ENCODE assay signal across 13 cellular contexts in genomic region chr2:86482034-86482433, GRCh38. TPM values are rescaled to one million over a fixed set of nuclear protein-coding genes. Genes with fewer than 3 reads are reported as not detected.
DNase-seq lines count a peak whose midpoint lies in the region; TF ChIP-seq lines count a peak whose summit lies in the region.
"Had no signal": no experiment of that assay in that cellular context is flagged by ENCODE, and none has a peak within 500 bp of the region (broad histone marks: within the 10 kb centered on the region; RNA-seq: fewer than 3 reads in every experiment).

No MANE protein-coding gene starts in this region.

- H3K27ac ChIP-seq in RWPE1, result no peak overlapping the region
- peak overlapping the region; percentile 5 for H3K27ac ChIP-seq in parathyroid adenoma
- H3K27ac ChIP-seq: A549 had no signal

- H3K36me3 ChIP-seq in parathyroid adenoma (ENCODE audit: control insufficient read depth, insufficient read depth, low read length), result no peaks in the 10 kb centered on the region

- CTCF ChIA-PET in RWPE1 (lab: Yijun Ruan, JAX), result no interaction called here

- no peaks in the 10 kb centered on the region for H3K9me3 ChIP-seq in parathyroid adenoma (ENCODE audit: control insufficient read depth, low read length)
- H3K9me3 ChIP-seq: A549, adrenal gland, tibial nerve had no signal

- no peaks in the 10 kb centered on the region for H3K79me2 ChIP-seq in parathyroid adenoma

- no peak overlapping the region for H3K9ac ChIP-seq in parathyroid adenoma

- H3K4me1 ChIP-seq in parathyroid adenoma, result no peaks in the 10 kb centered on the region

- POLR2A ChIA-PET in RWPE1 (lab: Yijun Ruan, JAX; ENCODE audit: low non-redundant PET), result no interaction called here

- no peaks in the 10 kb centered on the region for H3K27me3 ChIP-seq in parathyroid adenoma (ENCODE audit: control insufficient read depth, insufficient read depth, low read length)
- H3K27me3 ChIP-seq: adrenal gland, tibial nerve had no signal

- H3K4me2 ChIP-seq in parathyroid adenoma (ENCODE audit: low read length), result no peak overlapping the region
- H3K4me2 ChIP-seq: A549 had no signal

- H3K4me3 ChIP-seq in choroid plexus epithelial cell (ENCODE audit: low read depth, low read length) (no peak overlapping the region), parathyroid adenoma (ENCODE audit: low read depth, low read length) (no peak overlapping the region)
- H3K4me3 ChIP-seq: A549, adrenal gland, tibial nerve had no signal

- peak; percentile 18 for DNase-seq in activated CD4-positive, alpha-beta T cell treated with anti-CD3 and anti-CD28 coated beads for 48 hours
- no peak for DNase-seq in activated CD4-positive, alpha-beta T cell treated with anti-CD3 and anti-CD28 coated beads, Interleukin-2, amount 50 U/mL, for 1 hour
- DNase-seq in RWPE1 (ENCODE audit: low spot score) (peak; percentile 42), choroid plexus epithelial cell (ENCODE audit: low read depth) (peak; percentile 31), occipital lobe (lab: John Stamatoyannopoulos, UW) (no peak), germinal center (ENCODE audit: low spot score) (no peak)
- DNase-seq in stimulated activated naive CD4-positive, alpha-beta T cell (lab: John Stamatoyannopoulos, UW), result no peak
- DNase-seq: adrenal gland, NCI-H524 treated with DMSO at 0.1 percent for 48 hours, SHP77 had no signal

- H2AFZ ChIP-seq in parathyroid adenoma, result no peak overlapping the region

- no peak for TF ChIP-seq CTCF in RWPE1 (conservative IDR thresholded peaks at IDR 0.05; ENCODE audit: low read depth)
- TF ChIP-seq CTCF in choroid plexus epithelial cell (conservative IDR thresholded peaks at IDR 0.05; ENCODE audit: low read depth, low read length), result no peak
- no peak for TF ChIP-seq CTCF in parathyroid adenoma (IDR thresholded peaks at IDR 0.05)

RNA-seq across cellular contexts. Expression of gene KDM3A, which starts 40.9 kb away (rescaled TPM):
- 31.4 TPM for total RNA-seq in occipital lobe

Comparison
In these comparisons a context has a peak if more than half of its experiments do, and no peak if none do; other contexts are left out.
1. DNase-seq: peak in activated CD4-positive, alpha-beta T cell treated with anti-CD3 and anti-CD28 coated beads for 48 hours (single experiment), RWPE1 (single experiment) and choroid plexus epithelial cell (single experiment); none in activated CD4-positive, alpha-beta T cell treated with anti-CD3 and anti-CD28 coated beads, Interleukin-2, amount 50 U/mL, for 1 hour (single experiment), stimulated activated naive CD4-positive, alpha-beta T cell (0 of 6), occipital lobe (single experiment) and germinal center (single experiment).